8 cellular contexts compared by ENCODE assay signal in genomic region chr15:33700695-33701303, GRCh38.
DNase-seq lines count a peak whose midpoint lies in the region; ATAC-seq, FAIRE-seq and TF ChIP-seq lines count a peak whose summit lies in the region.

No MANE protein-coding gene starts in this region.

- TF ChIP-seq CTCF in astrocyte of the spinal cord (IDR thresholded peaks at IDR 0.05; ENCODE audit: low read depth, low read length), result peak; percentile 97

- no peak overlapping the region for H3K27ac ChIP-seq in small intestine (ENCODE audit: low read depth in 1 of 2, low read length in 1 of 2)

- in situ Hi-C loops in astrocyte of the spinal cord (cut with HindIII; ENCODE audit: low sequenced_read_pairs), result no loop called here

- no peaks in the 10 kb centered on the region for H3K36me3 ChIP-seq in small intestine (ENCODE audit: control insufficient read depth in 2 of 2, insufficient read depth in 2 of 2, low read length in 2 of 2)

- no peaks in the 10 kb centered on the region for H3K27me3 ChIP-seq in small intestine (ENCODE audit: control insufficient read depth in 2 of 2, insufficient read depth in 2 of 2, low read length in 2 of 2)

- ATAC-seq in GM21529 (IDR thresholded peaks at IDR 0.05; ENCODE audit: unreplicated experiment), result peak; percentile 72
- ATAC-seq in GM19328 (IDR thresholded peaks at IDR 0.05; ENCODE audit: unreplicated experiment), result no peak

- DNase-seq in COLO668 (lab: John Stamatoyannopoulos, UW; ENCODE audit: unreplicated experiment), result peak; percentile 54
- DNase-seq in MV-4-11 (lab: John Stamatoyannopoulos, UW), result peak; percentile 43
- DNase-seq in T1000 (lab: John Stamatoyannopoulos, UW), result peak; percentile 46
- DNase-seq in astrocyte of the spinal cord (ENCODE audit: low read depth, low spot score), result peak; percentile 78
- peak; percentile 56 for DNase-seq in iPS DF 19.7 (ENCODE audit: low read depth, low spot score)
- DNase-seq in small intestine, result peak; percentile 62

- FAIRE-seq in small intestine (lab: Jason Lieb, UNC), result no peak

- H3K4me3 ChIP-seq in astrocyte of the spinal cord (ENCODE audit: low read depth, low read length) (no peak overlapping the region), small intestine (ENCODE audit: low read depth in 1 of 2, low read length in 2 of 2) (no peak overlapping the region)

- no peaks in the 10 kb centered on the region for H3K9me3 ChIP-seq in small intestine (ENCODE audit: control insufficient read depth, low read depth)

- 20 to 25% (median 22%) methylated on average over 19 of the region's 19 CpGs for WGBS in small intestine, 3 donors

- no peaks in the 10 kb centered on the region for H3K4me1 ChIP-seq in small intestine (ENCODE audit: control insufficient read depth in 2 of 2, insufficient read depth in 1 of 2, low read depth in 1 of 2, low read length in 1 of 2)
